In genomic region chr1:23483327-23484252, GRCh38 we compare ENCODE assay signal across 8 cellular contexts. TPM values are rescaled to one million over a fixed set of nuclear protein-coding genes. Genes with fewer than 3 reads are reported as not detected.
A peak's percentile ranks its signal among the peaks of the same experiment; 100 is the strongest.
DNase-seq lines count a peak whose midpoint lies in the region; ATAC-seq and TF ChIP-seq lines count a peak whose summit lies in the region.

TSS of gene ASAP3 (minus strand) at chr1:23484179. CDS start at chr1:23484133, 46 bp downstream.

- H3K27me3 Mint-ChIP-seq in Caco-2 (ENCODE audit: insufficient read depth, unreplicated experiment), result peaks cover 5% of the 10 kb centered on the region

- peaks cover 6% of the 10 kb centered on the region for H3K36me3 Mint-ChIP-seq in Caco-2 (ENCODE audit: insufficient read depth, unreplicated experiment)

- ATAC-seq in HG03442 (IDR thresholded peaks at IDR 0.05; ENCODE audit: unreplicated experiment) (peak; percentile 4), HG03139 (IDR thresholded peaks at IDR 0.05; ENCODE audit: unreplicated experiment) (no peak)

- no peaks in the 10 kb centered on the region for H3K36me3 ChIP-seq in Caco-2 (ENCODE audit: control insufficient read depth, insufficient read depth, low read length)
- H3K36me3 ChIP-seq in neural cell (ENCODE audit: insufficient read depth, low read length), result no peaks in the 10 kb centered on the region

- no TSS peak for BruUV-seq in Caco-2 (replicated peaks; lab: Mats Ljungman, UMichigan)

- intact Hi-C loops in Caco-2 (cut with micrococcal nuclease; ENCODE audit: unreplicated experiment), result no loop called here

- H3F3A ChIP-seq in neural cell (ENCODE audit: insufficient read depth, low read length, poor library complexity, severe bottlenecking), result no peaks in the 10 kb centered on the region

- peak within 1 kb of the TSS; percentile 60 for H3K27ac Mint-ChIP-seq in Caco-2 (ENCODE audit: unreplicated experiment)

- CTCF ChIA-PET in Caco-2 (lab: Charles Lee), result interaction anchor here (0.6 to 2.7 kb wide), 6 partner anchors 11 to 115 kb away, joined by 3 to 16 read pairs (median 4); no protein-coding TSS in a partner anchor

- no peaks in the 10 kb centered on the region for H3K9me3 ChIP-seq in Caco-2
- H3K9me3 ChIP-seq in neural cell (ENCODE audit: low read length), result no peaks in the 10 kb centered on the region

- peak within 1 kb of the TSS; percentile 61 for H3K9ac ChIP-seq in neural cell (ENCODE audit: low read length)

- no peaks in the 10 kb centered on the region for H3K9me2 ChIP-seq in neural cell (ENCODE audit: insufficient read depth, low read length)

- peak within 1 kb of the TSS; percentile 56 for H2AFZ ChIP-seq in neural cell (ENCODE audit: low read depth, low read length)

- H4K20me1 ChIP-seq in neural cell (ENCODE audit: insufficient read depth), result no peaks in the 10 kb centered on the region

- peaks cover 8% of the 10 kb centered on the region for H3K4me1 Mint-ChIP-seq in Caco-2 (ENCODE audit: low read depth, unreplicated experiment)

- peak within 1 kb of the TSS; percentile 52 for H3K4me2 ChIP-seq in neural cell (ENCODE audit: low read length)

- peak; percentile 37 to 45 for DNase-seq in Caco-2
- peak; percentile 19 for DNase-seq in activated T-cell treated with anti-CD3 and anti-CD28 coated beads, Interleukin-2, amount 50 U/mL, for 1 hour
- peak; percentile 16 to 58 for DNase-seq in foreskin fibroblast
- no peak for DNase-seq in NCI-H82 (lab: John Stamatoyannopoulos, UW)
- no peak for DNase-seq in KBM-7

- TF ChIP-seq RAD21 in neural cell (conservative IDR thresholded peaks at IDR 0.05), result no peak

- in situ Hi-C loops in KBM-7 (cut with MboI; ENCODE audit: low pct_unique_long_range_greater_than_20kb, low sequenced_read_pairs), result no loop called here

- H3K4me3 ChIP-seq in Caco-2 (ENCODE audit: low read depth, low read length), result peak within 1 kb of the TSS; percentile 85
- H3K4me3 ChIP-seq in foreskin fibroblast (ENCODE audit: low read depth in 1 of 2, low read length in 2 of 2), result peak within 1 kb of the TSS; percentile 77 to 86
- peak within 1 kb of the TSS; percentile 92 for H3K4me3 ChIP-seq in neural cell (ENCODE audit: low read length)

- TF ChIP-seq CTCF in Caco-2 (IDR thresholded peaks at IDR 0.05; ENCODE audit: insufficient read depth in 1 of 2, low read depth in 1 of 2, low read length in 1 of 2, severe bottlenecking in 1 of 2, unreplicated experiment in 1 of 2) (peak in 1 of 2 experiments; percentile 15), foreskin fibroblast (IDR thresholded peaks at IDR 0.05; ENCODE audit: low read depth, low read length) (no peak), neural cell (IDR thresholded peaks at IDR 0.05; ENCODE audit: poor library complexity, severe bottlenecking) (no peak)

- H3K4me3 Mint-ChIP-seq in Caco-2 (ENCODE audit: unreplicated experiment), result peak within 1 kb of the TSS; percentile 81

- TF ChIP-seq EP300 in neural cell (conservative IDR thresholded peaks at IDR 0.05; ENCODE audit: poor library complexity, severe bottlenecking), result no peak

- H3K27ac ChIP-seq in neural cell (ENCODE audit: low read length), result no peak within 1 kb of the TSS

- peaks cover 4% of the 10 kb centered on the region for H3K4me1 ChIP-seq in Caco-2

- H3K27me3 ChIP-seq in Caco-2 (replicated peaks; ENCODE audit: control insufficient read depth, insufficient read depth, low read length) (no peaks in the 10 kb centered on the region), neural cell (ENCODE audit: insufficient read depth, low read depth, low read length) (no peaks in the 10 kb centered on the region)

- POLR2A ChIA-PET in Caco-2 (lab: Charles Lee), result interaction anchor here (0.6 to 0.9 kb wide), 3 partner anchors 13 to 139 kb away, joined by 3 to 5 read pairs (median 3); partner anchors contain the start of gene HNRNPR

- H3K79me2 ChIP-seq in neural cell (replicated peaks; ENCODE audit: insufficient read depth, low read length), result peaks cover 4% of the 10 kb centered on the region

- H3K9me3 Mint-ChIP-seq in Caco-2 (ENCODE audit: unreplicated experiment), result no peaks in the 10 kb centered on the region

TF ChIP-seq in neural cell, 6 proteins besides CTCF, POLR2A, EP300 and RAD21:
- peak; percentile 38 for TF ChIP-seq MXI1 (conservative IDR thresholded peaks at IDR 0.05; ENCODE audit: poor library complexity, severe bottlenecking)
- TF ChIP-seq EZH2 (IDR thresholded peaks at IDR 0.05; ENCODE audit: borderline replicate concordance, insufficient read depth, low read length, poor library complexity, severe bottlenecking), result no peak
- no peak for TF ChIP-seq TAF1 (IDR thresholded peaks at IDR 0.05; ENCODE audit: low read depth)
- TF ChIP-seq SMC3 (conservative IDR thresholded peaks at IDR 0.05; ENCODE audit: poor library complexity), result no peak

RNA-seq across cellular contexts. Expression of gene ASAP3, which starts in this region (rescaled TPM):
- 10.8 and 12.1 TPM in 2 replicates for total RNA-seq in Caco-2 (2022)
- 14.7 and 24.9 TPM in 2 replicates for polyA plus RNA-seq in neural cell
- polyA minus RNA-seq in neural cell, result 14.8 and 15.6 TPM in 2 replicates

Comparison
In these comparisons a context has a peak if more than half of its experiments do, and no peak if none do; other contexts are left out.
1. DNase-seq: peak in Caco-2 (2 of 2), activated T-cell treated with anti-CD3 and anti-CD28 coated beads, Interleukin-2, amount 50 U/mL, for 1 hour (single experiment) and foreskin fibroblast (2 of 2); none in NCI-H82 (single experiment) and KBM-7 (single experiment).
2. Peak in every context shown above with its lines, with median percentiles within 50 percentile points of each other: H3K4me3 ChIP-seq.